Comparison of ENCODE assay signal across 8 cellular contexts in genomic region chr2:178397002-178397605, GRCh38. TPM values are rescaled to one million over a fixed set of nuclear protein-coding genes. Genes with fewer than 3 reads are reported as not detected.
A peak's percentile ranks its signal among the peaks of the same experiment; 100 is the strongest.
DNase-seq lines count a peak whose midpoint lies in the region; ATAC-seq, FAIRE-seq and TF ChIP-seq lines count a peak whose summit lies in the region.

No MANE protein-coding gene starts in this region.

- peaks cover 14 to 27% of the 10 kb centered on the region in 2 donors for H3K27me3 Mint-ChIP-seq in natural killer cell (ENCODE audit: low read depth in 2 of 2)
- peaks cover 16 to 17% of the 10 kb centered on the region in 2 donors for H3K27me3 Mint-ChIP-seq in natural killer cell treated with Interleukin-12 subunit alpha and Interleukin-12 subunit beta and Interleukin-15 and Interleukin-18, amount 100 ng/mL, for 72 hours

- POLR2A ChIA-PET in HEK293T (lab: Yijun Ruan, JAX): interaction anchor here (3.7 kb wide), 1 partner anchor 17 kb away, joined by 14 read pairs; no protein-coding TSS in a partner anchor

- WGBS in psoas muscle, 3 donors: 18 to 24% (median 20%) methylated on average over 7 of the region's 7 CpGs

- H3K9me2 ChIP-seq in SU-DHL-6 (replicated peaks; ENCODE audit: insufficient read depth, low read length): no peaks in the 10 kb centered on the region

- no peak overlapping the region for H3K27ac ChIP-seq in SU-DHL-6 (ENCODE audit: low read depth, low read length)
- no peak overlapping the region for H3K27ac ChIP-seq in psoas muscle

- intact Hi-C loops in natural killer cell (cut with micrococcal nuclease): loop anchor here (1.0 kb wide), 2 partner anchors 17 to 22 kb away; no protein-coding TSS in a partner anchor
- intact Hi-C loops in psoas muscle (cut with DNase I): no loop called here

- no peaks in the 10 kb centered on the region for H4K20me1 ChIP-seq in SU-DHL-6 (ENCODE audit: low read depth, low read length)

- no peak for DNase-seq in natural killer cell
- DNase-seq in natural killer cell treated with Interleukin-12 subunit alpha and Interleukin-12 subunit beta and Interleukin-15 and Interleukin-18, amount 100 ng/mL, for 72 hours (ENCODE audit: low spot score): no peak
- peak; percentile 36 for DNase-seq in HEK293T (ENCODE audit: extremely low spot score)
- DNase-seq in M059J (ENCODE audit: low read depth): peak; percentile 44
- peak in 1 of 2 donors; percentile 11 for DNase-seq in frontal cortex (ENCODE audit: low spot score in 2 of 2)
- DNase-seq in psoas muscle: no peak
- DNase-seq in stimulated activated CD4-positive, alpha-beta T cell treated with anti-CD3 and anti-CD28 coated beads, Interleukin-1b, Interleukin-23, amount 100 ng/mL, for 48 hours: no peak

- peak; percentile 81 for FAIRE-seq in frontal cortex (lab: Jason Lieb, UNC)

- H3K9me3 ChIP-seq in SU-DHL-6 (ENCODE audit: insufficient read depth, low read length) (no peaks in the 10 kb centered on the region), psoas muscle (no peaks in the 10 kb centered on the region)

- H3K9me3 Mint-ChIP-seq in natural killer cell: no peaks in the 10 kb centered on the region
- H3K9me3 Mint-ChIP-seq in natural killer cell treated with Interleukin-12 subunit alpha and Interleukin-12 subunit beta and Interleukin-15 and Interleukin-18, amount 100 ng/mL, for 72 hours: no peaks in the 10 kb centered on the region

- ATAC-seq in natural killer cell (peak in 2 of 3 donors; percentile 61 to 68), psoas muscle (peak in 3 of 4 donors; percentile 32 to 86 (median 67))
- no peak for ATAC-seq in natural killer cell treated with Interleukin-12 subunit alpha and Interleukin-12 subunit beta and Interleukin-15 and Interleukin-18, amount 100 ng/mL, for 72 hours

- TF ChIP-seq CTCF in natural killer cell (IDR thresholded peaks at IDR 0.05) (peak; percentile 79), SU-DHL-6 (IDR thresholded peaks at IDR 0.05; ENCODE audit: insufficient read depth, low read length, poor library complexity, severe bottlenecking) (peak; percentile 59), psoas muscle (IDR thresholded peaks at IDR 0.05) (peak; percentile 60)

- H3K27me3 ChIP-seq in SU-DHL-6 (ENCODE audit: low read length): no peaks in the 10 kb centered on the region
- H3K27me3 ChIP-seq in psoas muscle (ENCODE audit: insufficient read depth in 3 of 3, low read length in 2 of 3): no peaks in the 10 kb centered on the region

- no peak overlapping the region for H3K4me3 Mint-ChIP-seq in natural killer cell
- no peak overlapping the region for H3K4me3 Mint-ChIP-seq in natural killer cell treated with Interleukin-12 subunit alpha and Interleukin-12 subunit beta and Interleukin-15 and Interleukin-18, amount 100 ng/mL, for 72 hours

- H3K36me3 ChIP-seq in SU-DHL-6 (ENCODE audit: low read length): no peaks in the 10 kb centered on the region
- peaks cover 3 to 63% of the 10 kb centered on the region in 2 donors for H3K36me3 ChIP-seq in psoas muscle (ENCODE audit: insufficient read depth in 1 of 2, low read depth in 1 of 2)

- no peaks in the 10 kb centered on the region for H3K4me1 ChIP-seq in psoas muscle

- no peaks in the 10 kb centered on the region for H3F3A ChIP-seq in SU-DHL-6 (ENCODE audit: insufficient read depth)

- H3K36me3 Mint-ChIP-seq in natural killer cell: no peaks in the 10 kb centered on the region
- no peaks in the 10 kb centered on the region for H3K36me3 Mint-ChIP-seq in natural killer cell treated with Interleukin-12 subunit alpha and Interleukin-12 subunit beta and Interleukin-15 and Interleukin-18, amount 100 ng/mL, for 72 hours

- no peaks in the 10 kb centered on the region for H3K4me1 Mint-ChIP-seq in natural killer cell
- peaks cover 0 to 1% of the 10 kb centered on the region in 2 donors for H3K4me1 Mint-ChIP-seq in natural killer cell treated with Interleukin-12 subunit alpha and Interleukin-12 subunit beta and Interleukin-15 and Interleukin-18, amount 100 ng/mL, for 72 hours (ENCODE audit: low read depth in 2 of 2)

- H3K9ac ChIP-seq in SU-DHL-6 (ENCODE audit: low read length): no peak overlapping the region

- H3K4me3 ChIP-seq in SU-DHL-6 (ENCODE audit: insufficient read depth, low read length, poor library complexity, severe bottlenecking) (no peak overlapping the region), psoas muscle (no peak overlapping the region)

- H2AFZ ChIP-seq in SU-DHL-6 (ENCODE audit: low read depth, low read length, severe bottlenecking): no peak overlapping the region

- H3K4me2 ChIP-seq in SU-DHL-6 (ENCODE audit: low read depth, low read length, poor library complexity, severe bottlenecking): no peak overlapping the region

- CTCF ChIA-PET in HEK293T (lab: Yijun Ruan, JAX): interaction anchor here (0.6 to 1.9 kb wide), 7 partner anchors 8 to 82 kb away, joined by 3 to 9 read pairs (median 4); no protein-coding TSS in a partner anchor

- no peak overlapping the region for H3K27ac Mint-ChIP-seq in natural killer cell
- H3K27ac Mint-ChIP-seq in natural killer cell treated with Interleukin-12 subunit alpha and Interleukin-12 subunit beta and Interleukin-15 and Interleukin-18, amount 100 ng/mL, for 72 hours: no peak overlapping the region

- H3K79me2 ChIP-seq in SU-DHL-6 (ENCODE audit: insufficient read depth, low read length): no peaks in the 10 kb centered on the region

TF ChIP-seq in HEK293T, 16 proteins besides CTCF, POLR2A, EP300 and RAD21:
- no peak for TF ChIP-seq FOXK2 (IDR thresholded peaks at IDR 0.05)
- TF ChIP-seq CTBP1 (IDR thresholded peaks at IDR 0.05; ENCODE audit: borderline replicate concordance): no peak
- no peak for TF ChIP-seq BHLHE40 (IDR thresholded peaks at IDR 0.05; ENCODE audit: borderline replicate concordance)
- no peak for TF ChIP-seq HDGF (IDR thresholded peaks at IDR 0.05; ENCODE audit: borderline replicate concordance)
- TF ChIP-seq FOXM1 (IDR thresholded peaks at IDR 0.05; ENCODE audit: borderline replicate concordance): no peak
- TF ChIP-seq ARNT (IDR thresholded peaks at IDR 0.05): no peak
- no peak for TF ChIP-seq ELF4 (IDR thresholded peaks at IDR 0.05)
- TF ChIP-seq ZNF384 (IDR thresholded peaks at IDR 0.05): no peak
- no peak for TF ChIP-seq TARDBP (IDR thresholded peaks at IDR 0.05)
- no peak for TF ChIP-seq FOXA1 (IDR thresholded peaks at IDR 0.05)
- TF ChIP-seq PKNOX1 (IDR thresholded peaks at IDR 0.05): no peak
- no peak for TF ChIP-seq LEF1 (IDR thresholded peaks at IDR 0.05; ENCODE audit: borderline replicate concordance)
- no peak for TF ChIP-seq SP1 (IDR thresholded peaks at IDR 0.05)
- no peak for TF ChIP-seq L3MBTL2 (conservative IDR thresholded peaks at IDR 0.05)
- TF ChIP-seq SUZ12 (IDR thresholded peaks at IDR 0.05): no peak
- no peak for TF ChIP-seq NFRKB (IDR thresholded peaks at IDR 0.05)

RNA-seq across cellular contexts. Expression of gene PRKRA, which starts 53.9 kb away (rescaled TPM):
- 10 to 100 TPM; 42.1 to 48.3 (median 44.0) TPM for total RNA-seq in natural killer cell
- total RNA-seq in natural killer cell treated with Interleukin-12 subunit alpha and Interleukin-12 subunit beta and Interleukin-15 and Interleukin-18, amount 100 ng/mL, for 72 hours: 10 to 100 TPM; 24.7 to 44.1 TPM
- 41.5 and 53.7 TPM in 2 replicates for total RNA-seq in M059J (2014; rRNA removed; shearing (Covaris generic))
- 64.8 TPM for total RNA-seq in frontal cortex
- total RNA-seq in psoas muscle: 10 to 100 TPM; 53.1 to 96.2 (median 84.8) TPM
- 100 to 1,000 TPM in 1 of 3 donors, 10 to 100 TPM in 2; 73.0 to 106 (median 84.1) TPM for polyA plus RNA-seq in psoas muscle

RNA-seq across cellular contexts. Expression of gene PJVK, which starts 54.1 kb away (rescaled TPM):
- total RNA-seq in natural killer cell (1 to 10 TPM; 1.3 to 2.7 (median 2.5) TPM), frontal cortex (2.4 TPM), psoas muscle (1 to 10 TPM; 1.2 to 1.8 (median 1.4) TPM)
- total RNA-seq in natural killer cell treated with Interleukin-12 subunit alpha and Interleukin-12 subunit beta and Interleukin-15 and Interleukin-18, amount 100 ng/mL, for 72 hours: 1 to 10 TPM; 1.5 to 2.8 TPM
- total RNA-seq in M059J (2014; rRNA removed; shearing (Covaris generic)): not detected in 2 replicates
- 1 to 10 TPM in 1 of 3 donors, under 1 TPM in 2; 0.34 to 1.5 (median 0.72) TPM for polyA plus RNA-seq in psoas muscle

Comparison
In these comparisons a context has a peak if more than half of its experiments do, and no peak if none do; other contexts are left out.
1. ATAC-seq: peak in natural killer cell (2 of 3) and psoas muscle (3 of 4); none in natural killer cell treated with Interleukin-12 subunit alpha and Interleukin-12 subunit beta and Interleukin-15 and Interleukin-18, amount 100 ng/mL, for 72 hours (0 of 2).
2. DNase-seq: peak in HEK293T (single experiment) and M059J (single experiment); none in natural killer cell (single experiment), natural killer cell treated with Interleukin-12 subunit alpha and Interleukin-12 subunit beta and Interleukin-15 and Interleukin-18, amount 100 ng/mL, for 72 hours (single experiment), psoas muscle (0 of 2) and stimulated activated CD4-positive, alpha-beta T cell treated with anti-CD3 and anti-CD28 coated beads, Interleukin-1b, Interleukin-23, amount 100 ng/mL, for 48 hours (single experiment).
3. Peak in every context shown above with its lines, with median percentiles within 50 percentile points of each other: CTCF ChIP-seq.